29 cellular contexts compared by ENCODE assay signal in genomic region chr20:19405958-19406357, GRCh38.
"Had no signal": no experiment of that assay in that cellular context is flagged by ENCODE, and none has a peak within 500 bp of the region (broad histone marks: within the 10 kb centered on the region; RNA-seq: fewer than 3 reads in every experiment).

No MANE protein-coding gene starts in this region.

- H3K27me3 ChIP-seq: neutrophil, right lobe of liver, suprapubic skin had no signal

- H3K4me3 ChIP-seq: coronary artery, lung, mucosa of descending colon, right lobe of liver, smooth muscle cell, suprapubic skin had no signal

- H3K9me3 ChIP-seq: mucosa of descending colon, neutrophil, right lobe of liver, suprapubic skin had no signal

- H3K9me3 Mint-ChIP-seq: immature natural killer cell; memory B cell; natural killer cell treated with Interleukin-12 subunit alpha and Interleukin-12 subunit beta and Interleukin-15 and Interleukin-18, amount 100 ng/mL, for 72 hours; neural crest cell had no signal

- H3K36me3 ChIP-seq: neutrophil, right lobe of liver, suprapubic skin had no signal

- H3K4me3 Mint-ChIP-seq: immature natural killer cell; memory B cell; naive B cell; natural killer cell treated with Interleukin-12 subunit alpha and Interleukin-12 subunit beta and Interleukin-15 and Interleukin-18, amount 100 ng/mL, for 72 hours; neural crest cell; stimulated activated naive CD8-positive, alpha-beta T cell treated with anti-CD3 and anti-CD28 coated beads, Interleukin-15, amount 100 ng/mL, for 72 hours had no signal

- H3K36me3 Mint-ChIP-seq: memory B cell; naive B cell; natural killer cell treated with Interleukin-12 subunit alpha and Interleukin-12 subunit beta and Interleukin-15 and Interleukin-18, amount 100 ng/mL, for 72 hours had no signal

- H3K4me1 ChIP-seq: right lobe of liver had no signal

- H3K27ac ChIP-seq: coronary artery, neutrophil, parathyroid adenoma, right lobe of liver had no signal

- H3K27me3 Mint-ChIP-seq: progenitor cell of endocrine pancreas had no signal

- DNase-seq: dermis blood vessel endothelial cell; effector memory CD4-positive, alpha-beta T cell; erythroblast; hypothalamus; immature natural killer cell; islet precursor cell; kidney glomerular epithelial cell; left colon; left ventricle myocardium superior; mucosa of descending colon; naive B cell; right lobe of liver; stimulated activated CD4-positive, alpha-beta T cell treated with anti-CD3 and anti-CD28 coated beads, Interleukin-12 subunit alpha, Interleukin-12 subunit beta, amount 100 ng/mL, for 4 hours; stimulated activated CD4-positive, alpha-beta T cell treated with anti-CD3 and anti-CD28 coated beads, Interleukin-1b, Interleukin-23, amount 100 ng/mL, for 48 hours; stimulated activated CD4-positive, alpha-beta T cell treated with anti-CD3 and anti-CD28 coated beads, Interleukin-4, amount 100 ng/mL, for 1 hour; stimulated activated CD8-positive, alpha-beta memory T cell treated with anti-CD3 and anti-CD28 coated beads, Interleukin-4, amount 100 ng/mL, for 48 hours; stimulated activated naive CD4-positive, alpha-beta T cell; stimulated activated naive CD8-positive, alpha-beta T cell treated with anti-CD3 and anti-CD28 coated beads, Interleukin-15, amount 100 ng/mL, for 72 hours; trophoblast cell had no signal

- H3K27ac Mint-ChIP-seq: immature natural killer cell; memory B cell; naive B cell; natural killer cell treated with Interleukin-12 subunit alpha and Interleukin-12 subunit beta and Interleukin-15 and Interleukin-18, amount 100 ng/mL, for 72 hours; progenitor cell of endocrine pancreas; stimulated activated naive CD8-positive, alpha-beta T cell treated with anti-CD3 and anti-CD28 coated beads, Interleukin-15, amount 100 ng/mL, for 72 hours had no signal

- ATAC-seq: left colon; left ventricle myocardium superior; mucosa of descending colon; natural killer cell treated with Interleukin-12 subunit alpha and Interleukin-12 subunit beta and Interleukin-15 and Interleukin-18, amount 100 ng/mL, for 72 hours; right lobe of liver; stimulated activated naive CD8-positive, alpha-beta T cell treated with anti-CD3 and anti-CD28 coated beads, Interleukin-15, amount 100 ng/mL, for 72 hours had no signal

- H3K4me1 Mint-ChIP-seq: immature natural killer cell; memory B cell; naive B cell; neural crest cell; stimulated activated naive CD8-positive, alpha-beta T cell treated with anti-CD3 and anti-CD28 coated beads, Interleukin-15, amount 100 ng/mL, for 72 hours had no signal
